Comparison of ENCODE assay signal across 2 cellular contexts in the genomic region with DNA sequence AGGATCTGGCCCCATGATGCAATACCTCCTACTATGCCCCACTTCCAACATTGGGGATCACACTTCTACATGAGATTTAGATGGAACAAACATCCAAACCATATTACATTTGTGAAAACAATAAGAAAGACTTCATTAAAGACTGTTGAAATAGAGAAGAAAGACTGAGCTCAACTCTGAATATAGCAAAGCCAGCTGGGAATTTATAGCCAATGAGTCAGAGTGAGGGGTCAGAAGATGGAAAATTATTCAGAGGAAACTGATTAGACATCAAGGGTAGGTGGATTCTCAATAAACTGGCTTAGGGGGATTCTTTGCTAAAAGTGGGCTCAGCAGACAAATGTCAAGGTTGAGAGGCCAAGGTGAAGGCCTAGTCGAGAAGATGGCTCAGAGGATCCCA.
TF ChIP-seq lines count a peak whose summit lies in the region.

No MANE protein-coding gene starts in this region.

TF ChIP-seq in HepG2, 621 proteins besides CTCF, POLR2A, EP300 and RAD21:
- TF ChIP-seq KLF15 (CRISPR knock-in tag; IDR thresholded peaks at IDR 0.05; ENCODE audit: borderline replicate concordance), result no peak
- TF ChIP-seq CEBPB (IDR thresholded peaks at IDR 0.05; ENCODE audit: borderline replicate concordance, low read depth, low read length), result 0 out of 2 replicates have a peak, but pooled peaks have one; percentile 6

TF ChIP-seq in IMR-90, 13 proteins besides CTCF, POLR2A, EP300 and RAD21:
- TF ChIP-seq CEBPB (IDR thresholded peaks at IDR 0.05; ENCODE audit: low read depth, low read length) (peak; percentile 75), MXI1 (IDR thresholded peaks at IDR 0.05; ENCODE audit: borderline replicate concordance, low read depth, low read length) (no peak), SMC3 (IDR thresholded peaks at IDR 0.05; ENCODE audit: low read depth, low read length) (no peak), NFE2L2 (IDR thresholded peaks at IDR 0.05; ENCODE audit: low read depth, low read length) (no peak), CHD1 (IDR thresholded peaks at IDR 0.05; ENCODE audit: low read depth, low read length) (no peak)
